14 cellular contexts compared by ENCODE assay signal in genomic region chr3:71099997-71100719, GRCh38.
A peak's percentile ranks its signal among the peaks of the same experiment; 100 is the strongest.
DNase-seq lines count a peak whose midpoint lies in the region; ATAC-seq and TF ChIP-seq lines count a peak whose summit lies in the region.
"Had no signal": no experiment of that assay in that cellular context is flagged by ENCODE, and none has a peak within 500 bp of the region (broad histone marks: within the 10 kb centered on the region; RNA-seq: fewer than 3 reads in every experiment).

No MANE protein-coding gene starts in this region.

- peaks cover 95% of the 10 kb centered on the region for H3K4me1 Mint-ChIP-seq in CD8-positive, alpha-beta T cell (ENCODE audit: low read depth)
- H3K4me1 Mint-ChIP-seq in chondrocyte (ENCODE audit: low read depth): peaks cover 71% of the 10 kb centered on the region
- peaks cover 34% of the 10 kb centered on the region for H3K4me1 Mint-ChIP-seq in progenitor cell of endocrine pancreas (ENCODE audit: low read depth)

- intact Hi-C loops in CD8-positive, alpha-beta T cell (cut with DNase I, micrococcal nuclease): loop anchor here in 1 of 2 experiments (2.0 kb wide), 1 partner anchor 17 kb away; no protein-coding TSS in a partner anchor
- intact Hi-C loops in PC-3 (cut with micrococcal nuclease): loop anchor here (5.0 to 10.0 kb wide), 3 partner anchors 33 to 485 kb away; partner anchors contain the start of gene FOXP1

- peak; percentile 42 for ATAC-seq in CD8-positive, alpha-beta T cell
- no peak for ATAC-seq in PC-3
- ATAC-seq in HG02571 (IDR thresholded peaks at IDR 0.05; ENCODE audit: unreplicated experiment): no peak

- peaks cover 13% of the 10 kb centered on the region for H3K36me3 ChIP-seq in CD8-positive, alpha-beta T cell (ENCODE audit: insufficient read depth, low read length)
- H3K36me3 ChIP-seq in PC-3 (ENCODE audit: low read depth, low read length): no peaks in the 10 kb centered on the region
- H3K36me3 ChIP-seq: WERI-Rb-1 had no signal

- H3K9me3 ChIP-seq in CD8-positive, alpha-beta T cell (ENCODE audit: low read length): no peaks in the 10 kb centered on the region
- H3K9me3 ChIP-seq in PC-3 (ENCODE audit: low read length): no peaks in the 10 kb centered on the region

- CTCF ChIA-PET in CD8-positive, alpha-beta T cell (lab: Charles Lee): interaction anchor here (0.7 kb wide), 1 partner anchor 9 kb away, joined by 3 read pairs; no protein-coding TSS in a partner anchor
- CTCF ChIA-PET in PC-3 (lab: Charles Lee): no interaction called here

- no peak overlapping the region for H3K4me3 ChIP-seq in CD8-positive, alpha-beta T cell (ENCODE audit: low read depth, low read length)
- no peak overlapping the region for H3K4me3 ChIP-seq in PC-3 (ENCODE audit: low read length)

- H3K4me1 ChIP-seq in CD8-positive, alpha-beta T cell (ENCODE audit: insufficient read depth, low read length): peaks cover 58% of the 10 kb centered on the region
- peaks cover 42% of the 10 kb centered on the region for H3K4me1 ChIP-seq in PC-3 (ENCODE audit: insufficient read depth, low read length)
- H3K4me1 ChIP-seq: parathyroid adenoma had no signal

- no peak overlapping the region for H3K9ac ChIP-seq in PC-3 (ENCODE audit: low read length)
- H3K9ac ChIP-seq: parathyroid adenoma had no signal

- POLR2A ChIA-PET in CD8-positive, alpha-beta T cell (lab: Charles Lee): interaction anchor here (0.6 kb wide), 1 partner anchor 127 kb away, joined by 3 read pairs; no protein-coding TSS in a partner anchor
- POLR2A ChIA-PET in PC-3 (lab: Charles Lee; ENCODE audit: unreplicated experiment): no interaction called here

- peaks cover 82% of the 10 kb centered on the region for H3K36me3 Mint-ChIP-seq in CD8-positive, alpha-beta T cell
- no peaks in the 10 kb centered on the region for H3K36me3 Mint-ChIP-seq in chondrocyte (ENCODE audit: low read depth)
- peaks cover 6% of the 10 kb centered on the region for H3K36me3 Mint-ChIP-seq in progenitor cell of endocrine pancreas (ENCODE audit: insufficient read depth)

- peak overlapping the region; percentile 90 for H3K27ac Mint-ChIP-seq in CD8-positive, alpha-beta T cell
- H3K27ac Mint-ChIP-seq in chondrocyte (ENCODE audit: unreplicated experiment): peak overlapping the region; percentile 97
- peak overlapping the region; percentile 76 for H3K27ac Mint-ChIP-seq in progenitor cell of endocrine pancreas

- H3K27me3 Mint-ChIP-seq in CD8-positive, alpha-beta T cell (ENCODE audit: low read depth): no peaks in the 10 kb centered on the region
- H3K27me3 Mint-ChIP-seq in chondrocyte (ENCODE audit: low read depth) (no peaks in the 10 kb centered on the region), progenitor cell of endocrine pancreas (no peaks in the 10 kb centered on the region)

- H3K27ac ChIP-seq in CD8-positive, alpha-beta T cell (ENCODE audit: low read depth, low read length): no peak overlapping the region
- peak overlapping the region; percentile 74 for H3K27ac ChIP-seq in PC-3 (ENCODE audit: low read length)
- H3K27ac ChIP-seq: parathyroid adenoma, WERI-Rb-1 had no signal

- H3F3A ChIP-seq in PC-3 (ENCODE audit: low read length, unreplicated experiment): peaks cover 5% of the 10 kb centered on the region

- no peaks in the 10 kb centered on the region for H4K20me1 ChIP-seq in PC-3 (ENCODE audit: low read length)

- peak overlapping the region; percentile 38 for H3K4me3 Mint-ChIP-seq in CD8-positive, alpha-beta T cell
- H3K4me3 Mint-ChIP-seq in chondrocyte (ENCODE audit: unreplicated experiment) (no peak overlapping the region), progenitor cell of endocrine pancreas (ENCODE audit: low read depth) (no peak overlapping the region)

- no peaks in the 10 kb centered on the region for H3K79me2 ChIP-seq in PC-3 (ENCODE audit: low read length)
- H3K79me2 ChIP-seq: parathyroid adenoma had no signal

- no peak for TF ChIP-seq CTCF in CD8-positive, alpha-beta T cell (IDR thresholded peaks at IDR 0.05)
- TF ChIP-seq CTCF in PC-3 (conservative IDR thresholded peaks at IDR 0.05; ENCODE audit: low read depth, low read length) (no peak), chondrocyte (IDR thresholded peaks at IDR 0.05) (no peak), progenitor cell of endocrine pancreas (IDR thresholded peaks at IDR 0.05; ENCODE audit: unreplicated experiment) (no peak)

- DNase-seq in CD8-positive, alpha-beta T cell: no peak
- DNase-seq in PC-3: no peak
- no peak for DNase-seq in chondrocyte (ENCODE audit: low spot score)
- DNase-seq in progenitor cell of endocrine pancreas (ENCODE audit: low spot score, unreplicated experiment): no peak
- DNase-seq in HuH-7 (ENCODE audit: low spot score): no peak
- DNase-seq in NK-92 treated with Interleukin-12 subunit alpha and Interleukin-12 subunit beta, amount 100 ng/mL, for 24 hours (lab: John Stamatoyannopoulos, UW): no peak
- no peak for DNase-seq in stimulated activated CD4-positive, alpha-beta T cell treated with anti-CD3 and anti-CD28 coated beads, Interleukin-4, amount 100 ng/mL, for 24 hours
- DNase-seq: glutamatergic neuron; NCI-H1436 treated with DMSO at 0.1 percent for 48 hours; SIG-M5; stimulated activated CD4-positive, alpha-beta T cell treated with anti-CD3 and anti-CD28 coated beads, Interleukin-2, amount 100 ng/mL, for 24 hours; WERI-Rb-1 had no signal

- no TSS peak for BruUV-seq in PC-3 (replicated peaks; lab: Mats Ljungman, UMichigan)

- H3K9me2 ChIP-seq in PC-3 (replicated peaks; ENCODE audit: low read length): no peaks in the 10 kb centered on the region

- H3K4me2 ChIP-seq in PC-3 (ENCODE audit: low read length): no peak overlapping the region

- no peak overlapping the region for H2AFZ ChIP-seq in PC-3 (ENCODE audit: low read length)
- H2AFZ ChIP-seq: parathyroid adenoma had no signal

- no peaks in the 10 kb centered on the region for H3K9me3 Mint-ChIP-seq in CD8-positive, alpha-beta T cell
- H3K9me3 Mint-ChIP-seq in chondrocyte (ENCODE audit: low read depth) (no peaks in the 10 kb centered on the region), progenitor cell of endocrine pancreas (ENCODE audit: low read depth) (no peaks in the 10 kb centered on the region)

- H3K27me3 ChIP-seq in CD8-positive, alpha-beta T cell (ENCODE audit: insufficient read depth, low read length): no peaks in the 10 kb centered on the region
- H3K27me3 ChIP-seq in PC-3 (ENCODE audit: low read length): no peaks in the 10 kb centered on the region
